In genomic region chr7:99456288-99456687, GRCh38 we compare ENCODE assay signal across 19 cellular contexts. TPM values are rescaled to one million over a fixed set of nuclear protein-coding genes. Genes with fewer than 3 reads are reported as not detected.
DNase-seq lines count a peak whose midpoint lies in the region; ATAC-seq, FAIRE-seq and TF ChIP-seq lines count a peak whose summit lies in the region.
"Had no signal": no experiment of that assay in that cellular context is flagged by ENCODE, and none has a peak within 500 bp of the region (broad histone marks: within the 10 kb centered on the region; RNA-seq: fewer than 3 reads in every experiment).

No MANE protein-coding gene starts in this region.

- TF ChIP-seq POLR2A in H1 (IDR thresholded peaks at IDR 0.05; ENCODE audit: control extremely low read depth in 1 of 2, low read depth in 2 of 2, low read length in 2 of 2) (no peak), tibial nerve (IDR thresholded peaks at IDR 0.05) (no peak)

- ATAC-seq in SK-N-SH treated with all-trans-retinoic acid at 6 μM for 48 hours: no peak
- no peak for ATAC-seq in HG03135 (IDR thresholded peaks at IDR 0.05; ENCODE audit: unreplicated experiment)

- H3K79me1 ChIP-seq in H1 (ENCODE audit: low read depth, low read length): peaks cover 3% of the 10 kb centered on the region

- TF ChIP-seq CTCF in SK-N-SH (IDR thresholded peaks at IDR 0.05) (no peak), Caco-2 (IDR thresholded peaks at IDR 0.05; ENCODE audit: insufficient read depth in 1 of 2, low read depth in 1 of 2, low read length in 1 of 2, severe bottlenecking in 1 of 2, unreplicated experiment in 1 of 2) (no peak), H1 (IDR thresholded peaks at IDR 0.05; ENCODE audit: control extremely low read depth in 1 of 3, insufficient read depth in 1 of 3, low read depth in 1 of 3, low read length in 3 of 3) (no peak), osteoblast (IDR thresholded peaks at IDR 0.05; ENCODE audit: extremely low read depth, low read depth, low read length) (no peak), tibial nerve (IDR thresholded peaks at IDR 0.05) (no peak)

- H4K91ac ChIP-seq in H1 (replicated peaks; ENCODE audit: insufficient read length, low read length): no peak overlapping the region

- H3K18ac ChIP-seq in H1 (ENCODE audit: extremely low read depth, low read length): no peak overlapping the region

- no peak overlapping the region for H3K4me3 ChIP-seq in SK-N-SH (ENCODE audit: low read depth in 2 of 2, low read length in 1 of 2)
- no peak overlapping the region for H3K4me3 ChIP-seq in Caco-2 (ENCODE audit: low read depth, low read length)
- no peak overlapping the region for H3K4me3 ChIP-seq in H1 (ENCODE audit: extremely low read depth in 1 of 4, insufficient read depth in 2 of 4, low read depth in 3 of 4, low read length in 4 of 4)
- no peak overlapping the region for H3K4me3 ChIP-seq in osteoblast (ENCODE audit: insufficient read depth, low read length)
- no peak overlapping the region for H3K4me3 ChIP-seq in tibial nerve
- H3K4me3 ChIP-seq: SJSA1 had no signal

- peaks cover 53% of the 10 kb centered on the region for H3K79me2 ChIP-seq in SK-N-SH (ENCODE audit: insufficient read depth)
- peaks cover 3 to 27% of the 10 kb centered on the region in 2 experiments; a peak in 3 of 4 replicates for H3K79me2 ChIP-seq in H1 (ENCODE audit: control insufficient read depth in 1 of 2, insufficient read depth in 2 of 2, low read length in 2 of 2)
- H3K79me2 ChIP-seq in osteoblast (ENCODE audit: insufficient read depth, low read length): peaks cover 82% of the 10 kb centered on the region

- H2BK120ac ChIP-seq in H1 (replicated peaks; ENCODE audit: low read depth, low read length): no peak overlapping the region

- H3K27ac ChIP-seq in SK-N-SH (ENCODE audit: low read depth in 2 of 2, low read length in 1 of 2) (no peak overlapping the region), H1 (ENCODE audit: low read depth, low read length) (no peak overlapping the region), osteoblast (ENCODE audit: low read depth, low read length) (no peak overlapping the region), tibial nerve (no peak overlapping the region)
- H3K27ac ChIP-seq: C4-2B, SJSA1 had no signal

- POLR2A ChIA-PET in SK-N-SH (lab: Yijun Ruan, JAX): interaction anchor here (0.9 to 1.3 kb wide), 2 partner anchors 16 to 18 kb away, joined by 3 to 4 read pairs; partner anchors contain the start of gene PTCD1
- POLR2A ChIA-PET in Caco-2 (lab: Charles Lee): interaction anchor here (0.6 kb wide), 1 partner anchor 36 kb away, joined by 3 read pairs; no protein-coding TSS in a partner anchor
- POLR2A ChIA-PET in H1 (lab: Charles Lee; ENCODE audit: partially characterized antibody): interaction anchor here (1.0 to 10.7 kb wide), 11 partner anchors 6 to 102 kb away, joined by 3 to 100 read pairs (median 9); partner anchors contain the start of genes ATP5MF, BUD31, CPSF4 and PDAP1

- no peak overlapping the region for H3K23ac ChIP-seq in H1 (ENCODE audit: insufficient read length)

- TF ChIP-seq RAD21 in SK-N-SH (IDR thresholded peaks at IDR 0.05; ENCODE audit: low read length) (no peak), H1 (IDR thresholded peaks at IDR 0.05 in 1 of 2, conservative IDR thresholded peaks at IDR 0.05 in 1 of 2; ENCODE audit: low read depth in 2 of 2, low read length in 2 of 2) (no peak)

- H3F3A ChIP-seq in SK-N-SH (replicated peaks; ENCODE audit: insufficient read depth): peaks cover 37% of the 10 kb centered on the region

- 85% methylated on average over 13 of the region's 13 CpGs for WGBS in SK-N-SH (ENCODE audit: low lambda C conversion rate)
- WGBS in H1 (ENCODE audit: extremely low coverage in 1 of 2, insufficient coverage in 1 of 2, insufficient read length in 1 of 2, insufficient replicate concordance in 2 of 2, low coverage in 1 of 2, low lambda C conversion rate in 2 of 2, missing lambda C conversion rate in 1 of 2), 2 experiments: 88% methylated on average over 13 of the region's 13 CpGs; no CpG with 5 or more reads in 1 of the 2 experiments
- 60 to 71% methylated on average over 13 of the region's 13 CpGs for WGBS in tibial nerve, 2 donors

- H3K4me1 ChIP-seq in SK-N-SH (ENCODE audit: control insufficient read depth in 1 of 2, insufficient read depth in 2 of 2, low read depth in 1 of 2, low read length in 1 of 2) (peaks cover 0 to 2% of the 10 kb centered on the region in 2 experiments; a peak in 1 of 4 replicates), Caco-2 (no peaks in the 10 kb centered on the region), H1 (replicated peaks in 1 of 4; ENCODE audit: control insufficient read depth in 3 of 4, insufficient read depth in 4 of 4, low read length in 3 of 4) (no peaks in the 10 kb centered on the region; a peak in 1 of 7 replicates), osteoblast (ENCODE audit: insufficient read depth, low read length) (no peaks in the 10 kb centered on the region), tibial nerve (peaks cover 0 to 19% (median 0%) of the 10 kb centered on the region in 4 donors)
- H3K4me1 ChIP-seq: SJSA1 had no signal

- H3K9me2 ChIP-seq in SK-N-SH: no peaks in the 10 kb centered on the region

- H3K36me3 ChIP-seq in SK-N-SH (replicated peaks in 1 of 2; ENCODE audit: control insufficient read depth in 1 of 2, insufficient read depth in 2 of 2, low read length in 1 of 2) (peaks cover 61 to 93% of the 10 kb centered on the region in 2 experiments), Caco-2 (ENCODE audit: control insufficient read depth, insufficient read depth, low read length) (peaks cover 13% of the 10 kb centered on the region), H1 (ENCODE audit: control insufficient read depth in 2 of 4, insufficient read depth in 4 of 4, low read length in 3 of 4) (peaks cover 22 to 82% (median 58%) of the 10 kb centered on the region in 4 experiments), osteoblast (ENCODE audit: insufficient read depth, low read length) (peaks cover 71% of the 10 kb centered on the region), tibial nerve (peaks cover 0 to 95% (median 7%) of the 10 kb centered on the region in 3 donors)

- H2BK20ac ChIP-seq in H1 (ENCODE audit: low read length): no peak overlapping the region

- H2AFZ ChIP-seq in SK-N-SH (ENCODE audit: low read depth): no peak overlapping the region
- H2AFZ ChIP-seq in H1 (ENCODE audit: low read length): no peak overlapping the region
- no peak overlapping the region for H2AFZ ChIP-seq in osteoblast (ENCODE audit: low read length)

- intact Hi-C loops in Caco-2 (cut with micrococcal nuclease; ENCODE audit: unreplicated experiment): no loop called here

- H3K27me3 ChIP-seq in SK-N-SH (ENCODE audit: insufficient read depth): no peaks in the 10 kb centered on the region
- no peaks in the 10 kb centered on the region for H3K27me3 ChIP-seq in Caco-2 (replicated peaks; ENCODE audit: control insufficient read depth, insufficient read depth, low read length)
- no peaks in the 10 kb centered on the region for H3K27me3 ChIP-seq in H1 (replicated peaks in 1 of 4; ENCODE audit: control insufficient read depth in 3 of 4, extremely low read depth in 1 of 4, insufficient read depth in 3 of 4, low read length in 3 of 4)
- no peaks in the 10 kb centered on the region for H3K27me3 ChIP-seq in osteoblast (ENCODE audit: insufficient read depth, low read length)
- no peaks in the 10 kb centered on the region for H3K27me3 ChIP-seq in tibial nerve
- H3K27me3 ChIP-seq: SJSA1 had no signal

- no peak overlapping the region for H2BK12ac ChIP-seq in H1 (ENCODE audit: low read depth, low read length)

- H3K9ac ChIP-seq in SK-N-SH (no peak overlapping the region), H1 (replicated peaks in 1 of 4; ENCODE audit: extremely low read depth in 1 of 4, low read depth in 3 of 4, low read length in 3 of 4) (no peak overlapping the region)

- no peaks in the 10 kb centered on the region for H3K23me2 ChIP-seq in H1 (ENCODE audit: low read depth, low read length)

- H3K36me3 Mint-ChIP-seq in Caco-2 (ENCODE audit: insufficient read depth, unreplicated experiment): peaks cover 93% of the 10 kb centered on the region
- H3K36me3 Mint-ChIP-seq: IgD-negative memory B cell had no signal

- H2BK5ac ChIP-seq in H1 (ENCODE audit: low read depth, low read length): no peak overlapping the region

- H4K8ac ChIP-seq in H1 (ENCODE audit: extremely low read depth, insufficient read depth, low read length): peak overlapping the region; percentile 52; the same call in 1 of the 2 replicates

- no peak overlapping the region for H3K56ac ChIP-seq in H1 (replicated peaks; ENCODE audit: insufficient read length, low read depth, low read length)

- H2AK5ac ChIP-seq in H1 (ENCODE audit: low read depth, low read length): no peak overlapping the region

- peak overlapping the region; percentile 48 for H3K27ac Mint-ChIP-seq in Caco-2 (ENCODE audit: unreplicated experiment)

- H3K4ac ChIP-seq in H1 (replicated peaks; ENCODE audit: insufficient read length, low read depth, low read length): no peak overlapping the region

- H2BK15ac ChIP-seq in H1 (ENCODE audit: low read length): no peak overlapping the region

- H3K9me3 Mint-ChIP-seq in Caco-2 (ENCODE audit: unreplicated experiment): no peaks in the 10 kb centered on the region
- H3K9me3 Mint-ChIP-seq: IgD-negative memory B cell had no signal

- no peak overlapping the region for H3K4me3 Mint-ChIP-seq in Caco-2 (ENCODE audit: unreplicated experiment)
- H3K4me3 Mint-ChIP-seq: IgD-negative memory B cell had no signal

- CTCF ChIA-PET in SK-N-SH (lab: Yijun Ruan, JAX) (interaction anchor here (0.9 to 1.3 kb wide), 2 partner anchors 10 to 16 kb away, joined by 3 to 5 read pairs; partner anchors contain the start of gene ATP5MF), Caco-2 (lab: Charles Lee) (no interaction called here), H1 (lab: Charles Lee; ENCODE audit: partially characterized antibody) (interaction anchor here (0.7 to 2.1 kb wide), 7 partner anchors 8 to 53 kb away, joined by 3 to 7 read pairs (median 3); no protein-coding TSS in a partner anchor)

- no TSS peak for BruUV-seq in Caco-2 (replicated peaks; lab: Mats Ljungman, UMichigan)

- no peak overlapping the region for H3K14ac ChIP-seq in H1 (ENCODE audit: insufficient read length)

- H3K27me3 Mint-ChIP-seq in Caco-2 (ENCODE audit: insufficient read depth, unreplicated experiment): no peaks in the 10 kb centered on the region
- H3K27me3 Mint-ChIP-seq: IgD-negative memory B cell had no signal

- peaks cover 22% of the 10 kb centered on the region for H3K4me1 Mint-ChIP-seq in Caco-2 (ENCODE audit: low read depth, unreplicated experiment)

- no peak for TF ChIP-seq EP300 in SK-N-SH (IDR thresholded peaks at IDR 0.05; ENCODE audit: borderline replicate concordance in 1 of 2, low read depth in 1 of 2, low read length in 1 of 2)
- no peak for TF ChIP-seq EP300 in H1 (IDR thresholded peaks at IDR 0.05; ENCODE audit: borderline replicate concordance in 1 of 2, low read depth in 2 of 2, low read length in 2 of 2)
- no peak for TF ChIP-seq EP300 in tibial nerve (IDR thresholded peaks at IDR 0.05)

- H3K9me3 ChIP-seq in SK-N-SH (no peaks in the 10 kb centered on the region), Caco-2 (no peaks in the 10 kb centered on the region), H1 (ENCODE audit: insufficient read depth in 2 of 2, low read depth in 1 of 2, low read length in 1 of 2) (no peaks in the 10 kb centered on the region), osteoblast (ENCODE audit: low read depth, low read length) (no peaks in the 10 kb centered on the region), tibial nerve (no peaks in the 10 kb centered on the region)
- H3K9me3 ChIP-seq: SJSA1 had no signal

- DNase-seq in SK-N-SH (no peak), Caco-2 (no peak), H1 (ENCODE audit: low read depth in 1 of 2, low spot score in 2 of 2) (no peak), osteoblast (ENCODE audit: insufficient read length, low spot score, missing footprints) (peak; percentile 35), tibial nerve (ENCODE audit: low spot score in 2 of 2) (no peak), NCI-H1417 treated with DMSO at 0.1 percent for 48 hours (lab: John Stamatoyannopoulos, UW) (no peak)
- DNase-seq: Calu3, HCEC 1CT, MV-4-11, NCI-H1436 treated with DMSO at 0.1 percent for 48 hours, NCI-H2081, NCI-H526 treated with DMSO at 0.1 percent for 48 hours, RPMI8226 had no signal

- no peak overlapping the region for H4K5ac ChIP-seq in H1 (ENCODE audit: insufficient read length, low read depth, low read length)

- no peak for FAIRE-seq in H1 (lab: Jason Lieb, UNC)
- FAIRE-seq: A204.1 had no signal

- H4K20me1 ChIP-seq in SK-N-SH (ENCODE audit: insufficient read depth) (peaks cover 49% of the 10 kb centered on the region), H1 (replicated peaks in 1 of 2; ENCODE audit: control insufficient read depth in 1 of 2, insufficient read depth in 2 of 2, low read length in 2 of 2) (peaks cover 13 to 33% of the 10 kb centered on the region in 2 experiments), osteoblast (ENCODE audit: insufficient read depth, low read length) (peaks cover 32% of the 10 kb centered on the region)

- no peak overlapping the region for H3K4me2 ChIP-seq in SK-N-SH
- H3K4me2 ChIP-seq in H1 (ENCODE audit: insufficient read depth in 1 of 2, low read depth in 2 of 2, low read length in 2 of 2): no peak overlapping the region
- no peak overlapping the region for H3K4me2 ChIP-seq in osteoblast (ENCODE audit: insufficient read depth, low read length)

RNA-seq across cellular contexts. Expression of gene ATP5MF, which starts 9.7 kb away (rescaled TPM):
- 2,495 and 4,591 TPM in 2 replicates for polyA plus RNA-seq in SK-N-SH (2012; rRNA removed)
- 3,365 and 4,101 TPM in 2 replicates for polyA plus RNA-seq in SK-N-SH (2012; cell fraction: cytosol; rRNA removed)
- 420 and 854 TPM in 2 replicates for polyA plus RNA-seq in SK-N-SH (2012; cell fraction: nucleus; rRNA removed)
- 554 and 595 TPM in 2 replicates for total RNA-seq in Caco-2 (2022)
- total RNA-seq in H1 (2021; fragmentation: NEBNext Ultra II Directional; extraction: Animal tissue kit (Norgen Biotek cat#: 25700)): 506 and 539 TPM in 2 replicates
- polyA plus RNA-seq in H1 (2011; rRNA removed): 2,240 and 4,362 TPM in 2 replicates
- polyA plus RNA-seq in H1 (2011; cell fraction: cytosol; rRNA removed): 1,896 TPM
- polyA plus RNA-seq in H1 (2011; cell fraction: nucleus; rRNA removed): 311 TPM
- 1,096 to 1,517 TPM (median 1,385 TPM) in 4 replicates for polyA plus RNA-seq in H1 (2012, experiment 1 of 2)
- polyA plus RNA-seq in H1 (2012, experiment 2 of 2): 20,372 TPM
- polyA plus RNA-seq in H1 (2013, experiment 1 of 2): 727 TPM
- 672 TPM for polyA plus RNA-seq in H1 (2013, experiment 2 of 2)
- polyA minus RNA-seq in H1 (2011; rRNA and poly(A)+ RNA removed): 145 and 164 TPM in 2 replicates
- 160 TPM for polyA minus RNA-seq in H1 (2011; cell fraction: cytosol; rRNA and poly(A)+ RNA removed)
- 92.3 TPM for polyA minus RNA-seq in H1 (2011; cell fraction: nucleus; rRNA and poly(A)+ RNA removed)
- 330 and 342 TPM in 2 replicates for total RNA-seq in osteoblast
- 100 to 1,000 TPM; 127 to 656 (median 375) TPM for total RNA-seq in tibial nerve

RNA-seq across cellular contexts. Expression of gene ZNF789, which starts 16.4 kb away (rescaled TPM):
- 27.7 and 34.5 TPM in 2 replicates for polyA plus RNA-seq in SK-N-SH (2012; rRNA removed)
- 19.9 and 20.2 TPM in 2 replicates for polyA plus RNA-seq in SK-N-SH (2012; cell fraction: cytosol; rRNA removed)
- 68.2 and 103 TPM in 2 replicates for polyA plus RNA-seq in SK-N-SH (2012; cell fraction: nucleus; rRNA removed)
- 30.1 and 32.3 TPM in 2 replicates for total RNA-seq in Caco-2 (2022)
- 9.9 and 11.4 TPM in 2 replicates for total RNA-seq in H1 (2021; fragmentation: NEBNext Ultra II Directional; extraction: Animal tissue kit (Norgen Biotek cat#: 25700))
- 9.4 and 12.5 TPM in 2 replicates for polyA plus RNA-seq in H1 (2011; rRNA removed)
- polyA plus RNA-seq in H1 (2011; cell fraction: cytosol; rRNA removed): 15.7 TPM
- 14.4 TPM for polyA plus RNA-seq in H1 (2011; cell fraction: nucleus; rRNA removed)
- 11.7 to 15.0 TPM (median 12.4 TPM) in 4 replicates for polyA plus RNA-seq in H1 (2012, experiment 1 of 2)
- polyA plus RNA-seq in H1 (2012, experiment 2 of 2): 5.3 TPM
- 9.7 TPM for polyA plus RNA-seq in H1 (2013, experiment 1 of 2)
- 9.0 TPM for polyA plus RNA-seq in H1 (2013, experiment 2 of 2)
- 8.8 and 11.4 TPM in 2 replicates for polyA minus RNA-seq in H1 (2011; rRNA and poly(A)+ RNA removed)
- polyA minus RNA-seq in H1 (2011; cell fraction: cytosol; rRNA and poly(A)+ RNA removed): 10.3 TPM
- 18.2 TPM for polyA minus RNA-seq in H1 (2011; cell fraction: nucleus; rRNA and poly(A)+ RNA removed)
- 5.0 and 6.9 TPM in 2 replicates for total RNA-seq in osteoblast
- 10 to 100 TPM in 3 of 4 donors, 1 to 10 TPM in 1; 7.4 to 16.5 (median 12.1) TPM for total RNA-seq in tibial nerve

RNA-seq across cellular contexts. Expression of gene CPSF4, which starts 17.5 kb away (rescaled TPM):
- polyA plus RNA-seq in SK-N-SH (2012; rRNA removed): 101 and 107 TPM in 2 replicates
- 41.3 and 58.6 TPM in 2 replicates for polyA plus RNA-seq in SK-N-SH (2012; cell fraction: cytosol; rRNA removed)
- 300 and 397 TPM in 2 replicates for polyA plus RNA-seq in SK-N-SH (2012; cell fraction: nucleus; rRNA removed)
- 133 and 158 TPM in 2 replicates for total RNA-seq in Caco-2 (2022)
- total RNA-seq in H1 (2021; fragmentation: NEBNext Ultra II Directional; extraction: Animal tissue kit (Norgen Biotek cat#: 25700)): 74.8 and 77.5 TPM in 2 replicates
- 103 and 156 TPM in 2 replicates for polyA plus RNA-seq in H1 (2011; rRNA removed)
- 114 TPM for polyA plus RNA-seq in H1 (2011; cell fraction: cytosol; rRNA removed)
- polyA plus RNA-seq in H1 (2011; cell fraction: nucleus; rRNA removed): 301 TPM
- polyA plus RNA-seq in H1 (2012, experiment 1 of 2): 66.8 to 95.4 TPM (median 80.9 TPM) in 4 replicates
- polyA plus RNA-seq in H1 (2012, experiment 2 of 2): 75.9 TPM
- polyA plus RNA-seq in H1 (2013, experiment 1 of 2): 46.9 TPM
- 42.5 TPM for polyA plus RNA-seq in H1 (2013, experiment 2 of 2)
- 105 and 116 TPM in 2 replicates for polyA minus RNA-seq in H1 (2011; rRNA and poly(A)+ RNA removed)
- polyA minus RNA-seq in H1 (2011; cell fraction: cytosol; rRNA and poly(A)+ RNA removed): 59.0 TPM
- polyA minus RNA-seq in H1 (2011; cell fraction: nucleus; rRNA and poly(A)+ RNA removed): 86.4 TPM
- total RNA-seq in osteoblast: 80.2 and 101 TPM in 2 replicates
- total RNA-seq in tibial nerve: 10 to 100 TPM; 34.3 to 77.9 (median 50.1) TPM

RNA-seq across cellular contexts. Expression of gene PTCD1, which starts 17.7 kb away (rescaled TPM):
- polyA plus RNA-seq in SK-N-SH (2012; rRNA removed): 7.4 and 8.2 TPM in 2 replicates
- 2.7 and 3.3 TPM in 2 replicates for polyA plus RNA-seq in SK-N-SH (2012; cell fraction: cytosol; rRNA removed)
- 16.1 and 16.8 TPM in 2 replicates for polyA plus RNA-seq in SK-N-SH (2012; cell fraction: nucleus; rRNA removed)
- 59.6 TPM in 2 replicates for total RNA-seq in Caco-2 (2022)
- 7.5 and 8.5 TPM in 2 replicates for total RNA-seq in H1 (2021; fragmentation: NEBNext Ultra II Directional; extraction: Animal tissue kit (Norgen Biotek cat#: 25700))
- 7.6 and 9.6 TPM in 2 replicates for polyA plus RNA-seq in H1 (2011; rRNA removed)
- polyA plus RNA-seq in H1 (2011; cell fraction: cytosol; rRNA removed): 9.6 TPM
- 14.9 TPM for polyA plus RNA-seq in H1 (2011; cell fraction: nucleus; rRNA removed)
- 8.4 to 9.8 TPM (median 9.2 TPM) in 4 replicates for polyA plus RNA-seq in H1 (2012, experiment 1 of 2)
- 7.8 TPM for polyA plus RNA-seq in H1 (2012, experiment 2 of 2)
- polyA plus RNA-seq in H1 (2013, experiment 1 of 2): 5.9 TPM
- polyA plus RNA-seq in H1 (2013, experiment 2 of 2): 5.8 TPM
- polyA minus RNA-seq in H1 (2011; rRNA and poly(A)+ RNA removed): 7.4 and 7.9 TPM in 2 replicates
- polyA minus RNA-seq in H1 (2011; cell fraction: cytosol; rRNA and poly(A)+ RNA removed): 8.7 TPM
- polyA minus RNA-seq in H1 (2011; cell fraction: nucleus; rRNA and poly(A)+ RNA removed): 7.7 TPM
- 5.3 and 7.6 TPM in 2 replicates for total RNA-seq in osteoblast
- total RNA-seq in tibial nerve: 10 to 100 TPM in 2 of 4 donors, 1 to 10 TPM in 2; 6.9 to 10.8 (median 9.5) TPM

RNA-seq across cellular contexts. Expression of gene ZNF394, which starts 43.8 kb away (rescaled TPM):
- polyA plus RNA-seq in SK-N-SH (2012; rRNA removed): 19.6 and 19.8 TPM in 2 replicates
- 16.7 and 17.1 TPM in 2 replicates for polyA plus RNA-seq in SK-N-SH (2012; cell fraction: cytosol; rRNA removed)
- 28.5 and 28.6 TPM in 2 replicates for polyA plus RNA-seq in SK-N-SH (2012; cell fraction: nucleus; rRNA removed)
- 29.6 and 31.8 TPM in 2 replicates for total RNA-seq in Caco-2 (2022)
- total RNA-seq in H1 (2021; fragmentation: NEBNext Ultra II Directional; extraction: Animal tissue kit (Norgen Biotek cat#: 25700)): 19.3 and 24.0 TPM in 2 replicates
- polyA plus RNA-seq in H1 (2011; rRNA removed): 6.6 and 7.6 TPM in 2 replicates
- 11.1 TPM for polyA plus RNA-seq in H1 (2011; cell fraction: cytosol; rRNA removed)
- polyA plus RNA-seq in H1 (2011; cell fraction: nucleus; rRNA removed): 5.8 TPM
- 15.6 to 17.2 TPM (median 15.8 TPM) in 4 replicates for polyA plus RNA-seq in H1 (2012, experiment 1 of 2)
- 7.8 TPM for polyA plus RNA-seq in H1 (2012, experiment 2 of 2)
- 11.4 TPM for polyA plus RNA-seq in H1 (2013, experiment 1 of 2)
- 11.3 TPM for polyA plus RNA-seq in H1 (2013, experiment 2 of 2)
- polyA minus RNA-seq in H1 (2011; rRNA and poly(A)+ RNA removed): 12.1 and 15.3 TPM in 2 replicates
- 13.5 TPM for polyA minus RNA-seq in H1 (2011; cell fraction: cytosol; rRNA and poly(A)+ RNA removed)
- polyA minus RNA-seq in H1 (2011; cell fraction: nucleus; rRNA and poly(A)+ RNA removed): 15.7 TPM
- 32.1 and 34.7 TPM in 2 replicates for total RNA-seq in osteoblast
- 10 to 100 TPM; 36.9 to 47.3 (median 44.5) TPM for total RNA-seq in tibial nerve

Comparison
In these comparisons a context has a peak if more than half of its experiments do, and no peak if none do; other contexts are left out.
1. Of the 17 proteins assayed by ChIP-seq in both H1 and SK-N-SH: peak only in H1: none; only in SK-N-SH: POLR2AphosphoS5; in both: none; in neither: 16.